32 cellular contexts compared by ENCODE assay signal in the genomic region with DNA sequence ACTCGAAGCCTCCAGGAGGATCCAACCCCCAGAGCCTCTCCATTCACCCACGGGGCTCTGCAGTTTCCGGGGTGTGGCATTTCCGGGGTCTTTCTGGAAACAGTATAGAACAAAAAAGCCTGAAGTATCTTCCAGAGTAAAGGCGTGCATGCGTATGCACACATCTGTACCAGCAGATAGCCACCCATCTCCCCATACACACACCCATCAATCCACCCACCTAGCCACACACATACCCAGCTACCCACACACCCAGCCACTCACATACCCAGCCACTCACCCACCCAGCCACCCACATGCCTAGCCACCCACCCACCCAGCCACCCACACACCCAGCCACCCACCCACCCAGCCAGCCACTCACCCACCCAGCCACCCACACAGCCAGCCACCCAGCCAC. TPM values are rescaled to one million over a fixed set of nuclear protein-coding genes. Genes with fewer than 3 reads are reported as not detected.
"Had no signal": no experiment of that assay in that cellular context is flagged by ENCODE, and none has a peak within 500 bp of the region (broad histone marks: within the 10 kb centered on the region; RNA-seq: fewer than 3 reads in every experiment).

No MANE protein-coding gene starts in this region.

- H3K9me3 ChIP-seq: colonic mucosa, esophagus squamous epithelium, gastrocnemius medialis, heart right ventricle, left lung, lower lobe of right lung, mucosa of descending colon had no signal

- ATAC-seq: effector memory CD8-positive, alpha-beta T cell; esophagus mucosa; gastrocnemius medialis; heart right ventricle; left cardiac atrium; left lung; left ventricle myocardium superior; lower lobe of right lung; mucosa of descending colon had no signal

- H3K4me1 ChIP-seq: colonic mucosa, esophagus squamous epithelium, gastrocnemius medialis, heart right ventricle, left lung, lower lobe of right lung had no signal

- FAIRE-seq: endometrium, islet of Langerhans, keratinocyte had no signal

- H3K27ac ChIP-seq: colonic mucosa, epithelial cell of prostate, esophagus squamous epithelium, gastrocnemius medialis, heart right ventricle, left lung, lower lobe of right lung had no signal

- H3K4me3 ChIP-seq: colonic mucosa, esophagus squamous epithelium, gastrocnemius medialis, heart right ventricle, left lung, lower lobe of right lung, mucosa of descending colon had no signal

- DNase-seq: colonic mucosa; cortex of kidney; effector CD8-positive, alpha-beta T cell; effector memory CD8-positive, alpha-beta T cell; endodermal cell; esophagus squamous epithelium; foreskin fibroblast; foreskin melanocyte; gastrocnemius medialis; glutamatergic neuron; head of caudate nucleus; heart right ventricle; hippocampal formation; left cardiac atrium; left ventricle myocardium superior; lower lobe of right lung; mesenchymal stem cell; mucosa of descending colon had no signal

- H3K36me3 ChIP-seq: colonic mucosa, esophagus squamous epithelium, gastrocnemius medialis, heart right ventricle, left lung, lower lobe of right lung had no signal

- H3K27me3 ChIP-seq: colonic mucosa had no signal

RNA-seq across cellular contexts. Expression of a gene that starts 2.9 kb away (rescaled TPM):
- total RNA-seq: colonic mucosa, dermis microvascular lymphatic vessel endothelial cell, endodermal cell, esophagus mucosa, esophagus squamous epithelium, gastrocnemius medialis, glomerular endothelial cell, heart right ventricle, kidney epithelial cell, left cardiac atrium, left lung, left ventricle myocardium superior, lower leg skin, lower lobe of right lung, lung microvascular endothelial cell, mesenteric fat pad, mesothelial cell of epicardium, mucosa of descending colon, myocyte had no signal
- polyA plus RNA-seq: heart right ventricle, keratinocyte had no signal

RNA-seq across cellular contexts. Expression of a gene that starts 23.4 kb away (rescaled TPM):
- total RNA-seq: myocyte had no signal
- polyA plus RNA-seq: keratinocyte had no signal
